In genomic region chr9:134951461-134951860, GRCh38 we compare ENCODE assay signal across 26 cellular contexts. TPM values are rescaled to one million over a fixed set of nuclear protein-coding genes. Genes with fewer than 3 reads are reported as not detected.
"Had no signal": no experiment of that assay in that cellular context is flagged by ENCODE, and none has a peak within 500 bp of the region (broad histone marks: within the 10 kb centered on the region; RNA-seq: fewer than 3 reads in every experiment).

No MANE protein-coding gene starts in this region.

- H3K9me3 Mint-ChIP-seq: activated CD4-positive, alpha-beta memory T cell treated with anti-CD3 and anti-CD28 coated beads, Interleukin-2, amount 10 ng/mL, durations not matched to agents 7 days and 5 days; activated CD4-positive, alpha-beta T cell treated with anti-CD3 and anti-CD28 coated beads, Interleukin-2, amount 10 ng/mL, durations not matched to agents 7 days and 5 days; activated T-helper 2 cell treated with anti-CD3 and anti-CD28 coated beads, Interferon-gamma antibody, Interleukin-2, Interleukin-4, amounts not matched to agents 10 μg/mL and 5 μg/mL and 100 μg/mL, durations not matched to agents 14 hours and 24 hours and 36 hours; stimulated activated naive CD8-positive, alpha-beta T cell treated with anti-CD3 and anti-CD28 coated beads, Interleukin-15, amount 100 ng/mL, for 72 hours had no signal

- DNase-seq: activated CD4-positive, alpha-beta memory T cell treated with anti-CD3 and anti-CD28 coated beads, Interleukin-2, amount 10 ng/mL, durations not matched to agents 7 days and 5 days; activated CD4-positive, alpha-beta T cell treated with anti-CD3 and anti-CD28 coated beads for 1 hour; activated CD4-positive, alpha-beta T cell treated with anti-CD3 and anti-CD28 coated beads, Interleukin-2, amount 10 ng/mL, durations not matched to agents 7 days and 5 days; activated naive CD4-positive, alpha-beta T cell treated with Interleukin-2 at 50 U/mL for 16 hours; activated T-cell treated with anti-CD3 and anti-CD28 coated beads, Interleukin-2, amount 50 U/mL, for 48 hours; brain microvascular endothelial cell; foreskin fibroblast; heart right ventricle; left ventricle myocardium superior; mammary epithelial cell; naive B cell; nephron progenitor cell; stimulated activated CD4-positive, alpha-beta T cell treated with anti-CD3 and anti-CD28 coated beads, Interleukin-4, amount 100 ng/mL, for 1 hour; stimulated activated naive CD8-positive, alpha-beta T cell treated with anti-CD3 and anti-CD28 coated beads, Interleukin-15, amount 100 ng/mL, for 72 hours; substantia nigra; T-helper 17 cell; T1000; thyroid gland had no signal

- H3K27me3 ChIP-seq: brain microvascular endothelial cell, pancreas, thyroid gland had no signal

- H3K4me3 ChIP-seq: heart right ventricle, pancreas, psoas muscle, thyroid gland had no signal

- H3K36me3 Mint-ChIP-seq: activated naive CD8-positive, alpha-beta T cell; mesothelial cell of epicardium; naive B cell had no signal

- H3K27me3 Mint-ChIP-seq: activated CD4-positive, alpha-beta memory T cell treated with anti-CD3 and anti-CD28 coated beads, Interleukin-2, amount 10 ng/mL, durations not matched to agents 7 days and 5 days; activated CD4-positive, alpha-beta T cell treated with anti-CD3 and anti-CD28 coated beads, Interleukin-2, amount 10 ng/mL, durations not matched to agents 7 days and 5 days; activated naive CD8-positive, alpha-beta T cell; stimulated activated naive CD8-positive, alpha-beta T cell treated with anti-CD3 and anti-CD28 coated beads, Interleukin-15, amount 100 ng/mL, for 72 hours; T-helper 17 cell had no signal

- H3K4me1 ChIP-seq: heart right ventricle, pancreas, psoas muscle, thyroid gland had no signal

- H3K4me3 Mint-ChIP-seq: activated CD4-positive, alpha-beta memory T cell treated with anti-CD3 and anti-CD28 coated beads, Interleukin-2, amount 10 ng/mL, durations not matched to agents 7 days and 5 days; activated CD4-positive, alpha-beta T cell treated with anti-CD3 and anti-CD28 coated beads, Interleukin-2, amount 10 ng/mL, durations not matched to agents 7 days and 5 days; activated naive CD8-positive, alpha-beta T cell; mesothelial cell of epicardium; naive B cell; nephron progenitor cell; stimulated activated naive CD8-positive, alpha-beta T cell treated with anti-CD3 and anti-CD28 coated beads, Interleukin-15, amount 100 ng/mL, for 72 hours; T-helper 17 cell had no signal

- ATAC-seq: heart right ventricle; left ventricle myocardium superior; pancreas; psoas muscle; SK-N-SH treated with all-trans-retinoic acid at 6 μM for 48 hours; stimulated activated naive CD8-positive, alpha-beta T cell treated with anti-CD3 and anti-CD28 coated beads, Interleukin-15, amount 100 ng/mL, for 72 hours; T-helper 17 cell had no signal

- H3K9me3 ChIP-seq: pancreas, psoas muscle, thyroid gland had no signal

- H3K27ac ChIP-seq: brain microvascular endothelial cell, heart right ventricle, pancreas, psoas muscle, thyroid gland had no signal

- H3K4me1 Mint-ChIP-seq: activated CD4-positive, alpha-beta memory T cell treated with anti-CD3 and anti-CD28 coated beads, Interleukin-2, amount 10 ng/mL, durations not matched to agents 7 days and 5 days; activated CD4-positive, alpha-beta T cell treated with anti-CD3 and anti-CD28 coated beads, Interleukin-2, amount 10 ng/mL, durations not matched to agents 7 days and 5 days; mesothelial cell of epicardium; stimulated activated naive CD8-positive, alpha-beta T cell treated with anti-CD3 and anti-CD28 coated beads, Interleukin-15, amount 100 ng/mL, for 72 hours; T-helper 17 cell had no signal

- H3K27ac Mint-ChIP-seq: activated CD4-positive, alpha-beta memory T cell treated with anti-CD3 and anti-CD28 coated beads, Interleukin-2, amount 10 ng/mL, durations not matched to agents 7 days and 5 days; activated CD4-positive, alpha-beta T cell treated with anti-CD3 and anti-CD28 coated beads, Interleukin-2, amount 10 ng/mL, durations not matched to agents 7 days and 5 days; activated naive CD8-positive, alpha-beta T cell; activated T-helper 2 cell treated with anti-CD3 and anti-CD28 coated beads, Interferon-gamma antibody, Interleukin-2, Interleukin-4, amounts not matched to agents 10 μg/mL and 5 μg/mL and 100 μg/mL, durations not matched to agents 14 hours and 24 hours and 36 hours; mesothelial cell of epicardium; naive B cell; nephron progenitor cell; stimulated activated naive CD8-positive, alpha-beta T cell treated with anti-CD3 and anti-CD28 coated beads, Interleukin-15, amount 100 ng/mL, for 72 hours; T-helper 17 cell had no signal

- H3K36me3 ChIP-seq: brain microvascular endothelial cell, heart right ventricle, pancreas, thyroid gland had no signal

RNA-seq across cellular contexts. Expression of gene FCN1, which starts 33.7 kb away (rescaled TPM):
- total RNA-seq: activated CD4-positive, alpha-beta memory T cell treated with anti-CD3 and anti-CD28 coated beads, Interleukin-2, amount 10 ng/mL, durations not matched to agents 7 days and 5 days; activated CD4-positive, alpha-beta T cell treated with anti-CD3 and anti-CD28 coated beads, Interleukin-2, amount 10 ng/mL, durations not matched to agents 7 days and 5 days; activated T-helper 2 cell treated with anti-CD3 and anti-CD28 coated beads, Interferon-gamma antibody, Interleukin-2, Interleukin-4, amounts not matched to agents 10 μg/mL and 5 μg/mL and 100 μg/mL, durations not matched to agents 14 hours and 24 hours and 36 hours; astrocyte; endothelial cell of umbilical vein; mammary epithelial cell; mesothelial cell of epicardium had no signal
